ENCODE assay signal across 10 cellular contexts in genomic region chr7:157850481-157851444, GRCh38.
A peak's percentile ranks its signal among the peaks of the same experiment; 100 is the strongest.
DNase-seq lines count a peak whose midpoint lies in the region; ATAC-seq and TF ChIP-seq lines count a peak whose summit lies in the region.
"Had no signal": no experiment of that assay in that cellular context is flagged by ENCODE, and none has a peak within 500 bp of the region (broad histone marks: within the 10 kb centered on the region; RNA-seq: fewer than 3 reads in every experiment).

No MANE protein-coding gene starts in this region.

- H3K9me3 Mint-ChIP-seq in T-cell: no peaks in the 10 kb centered on the region
- H3K9me3 Mint-ChIP-seq: nephron had no signal

- H3K4me3 ChIP-seq in hepatocyte: no peak overlapping the region
- peak overlapping the region; percentile 11 for H3K4me3 ChIP-seq in suprapubic skin

- H4K20me1 ChIP-seq in hepatocyte (ENCODE audit: insufficient read depth, poor library complexity, severe bottlenecking): no peaks in the 10 kb centered on the region

- peak overlapping the region; percentile 73 for H3K4me2 ChIP-seq in hepatocyte

- 84% methylated on average over 20 of the region's 20 CpGs for WGBS in hepatocyte (ENCODE audit: low lambda C conversion rate, missing lambda C conversion rate)
- WGBS in suprapubic skin: 86% methylated on average over 20 of the region's 20 CpGs

- TF ChIP-seq POLR2A in suprapubic skin (IDR thresholded peaks at IDR 0.05): no peak

- no peak overlapping the region for H3K27ac ChIP-seq in hepatocyte
- H3K27ac ChIP-seq in suprapubic skin: no peak overlapping the region

- H2AFZ ChIP-seq in hepatocyte: peak overlapping the region; percentile 70

- peaks cover 12 to 16% (median 13%) of the 10 kb centered on the region in 3 donors for H3K4me1 Mint-ChIP-seq in T-cell

- peaks cover 0 to 2% of the 10 kb centered on the region in 2 donors for H3K27me3 Mint-ChIP-seq in T-cell

- DNase-seq in Right ventricle myocardium superior (peak; percentile 24), left cardiac atrium (no peak), T-cell (no peak), hepatocyte (ENCODE audit: low spot score) (no peak), suprapubic skin (ENCODE audit: low spot score in 2 of 2) (no peak), GM10266 (ENCODE audit: extremely low spot score) (no peak), HK-2 (ENCODE audit: unreplicated experiment) (no peak)
- DNase-seq: GOT3 had no signal

- H3K9me3 ChIP-seq in hepatocyte (ENCODE audit: low read depth): no peaks in the 10 kb centered on the region
- H3K9me3 ChIP-seq in suprapubic skin: no peaks in the 10 kb centered on the region

- no peaks in the 10 kb centered on the region for H3K4me1 ChIP-seq in hepatocyte (ENCODE audit: insufficient read depth)
- peaks cover 12% of the 10 kb centered on the region for H3K4me1 ChIP-seq in suprapubic skin

- H3K27ac Mint-ChIP-seq in T-cell: peak overlapping the region; percentile 99

- H3K27me3 ChIP-seq in hepatocyte (no peaks in the 10 kb centered on the region), suprapubic skin (no peaks in the 10 kb centered on the region)

- no peaks in the 10 kb centered on the region for H3K79me2 ChIP-seq in hepatocyte

- H3K4me3 Mint-ChIP-seq in T-cell: peak overlapping the region in 2 of 3 donors; percentile 77 to 79

- TF ChIP-seq EP300 in suprapubic skin (IDR thresholded peaks at IDR 0.05): no peak

- H3K36me3 ChIP-seq in hepatocyte (replicated peaks; ENCODE audit: insufficient read depth, low read depth) (no peaks in the 10 kb centered on the region), suprapubic skin (no peaks in the 10 kb centered on the region)

- CTCF ChIA-PET in T-cell (lab: Charles Lee): no interaction called here

- intact Hi-C loops in Right ventricle myocardium superior (cut with DNase I): no loop called here
- intact Hi-C loops in left cardiac atrium (cut with DNase I): no loop called here

- H3K9me2 ChIP-seq in hepatocyte (replicated peaks; ENCODE audit: insufficient read depth): no peaks in the 10 kb centered on the region

- no peaks in the 10 kb centered on the region for H3K36me3 Mint-ChIP-seq in T-cell

- TF ChIP-seq CTCF in hepatocyte (IDR thresholded peaks at IDR 0.05; ENCODE audit: poor library complexity) (no peak), suprapubic skin (IDR thresholded peaks at IDR 0.05) (no peak), GM10266 (IDR thresholded peaks at IDR 0.05; ENCODE audit: control insufficient read depth, insufficient read depth, low read depth, missing control alignments) (no peak)

- POLR2A ChIA-PET in T-cell (lab: Charles Lee): no interaction called here

- no peak for ATAC-seq in Right ventricle myocardium superior (ENCODE audit: poor library complexity)
- ATAC-seq in left cardiac atrium: no peak
- ATAC-seq in T-cell (replicated peaks in 1 of 4): no peak
- no peak for ATAC-seq in GM21576 (IDR thresholded peaks at IDR 0.05; ENCODE audit: unreplicated experiment)
